Comparison of ENCODE assay signal across 8 cellular contexts in the genomic region with DNA sequence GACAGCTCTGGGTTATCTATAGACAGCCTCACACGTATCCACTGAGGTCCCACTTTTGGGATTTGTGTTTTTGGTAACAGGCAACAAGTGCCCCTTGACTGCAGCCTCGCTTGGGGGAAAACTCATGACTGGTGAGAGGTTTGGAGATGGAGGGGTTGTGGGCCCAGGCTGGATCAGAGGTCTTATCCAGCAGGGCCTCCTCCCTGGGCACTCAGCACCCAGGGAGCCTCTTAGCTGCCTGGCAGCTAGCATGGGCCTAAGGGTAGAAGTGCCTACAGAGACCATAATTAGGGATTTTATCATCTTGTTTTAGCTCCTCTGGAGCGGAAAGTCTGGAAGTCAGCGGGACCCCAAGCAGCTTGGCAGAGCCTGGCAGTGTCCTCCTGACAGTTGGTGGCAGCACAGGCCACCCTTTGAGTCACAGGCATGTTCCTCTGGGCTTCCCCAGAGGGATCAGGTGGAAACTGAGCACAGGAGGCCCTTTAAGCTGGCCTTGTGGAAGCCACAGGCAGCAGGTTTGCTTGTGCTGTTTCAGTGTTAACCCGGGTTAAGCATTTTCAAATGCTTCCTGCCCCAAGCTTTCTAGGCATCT.
DNase-seq lines count a peak whose midpoint lies in the region; ATAC-seq, FAIRE-seq and TF ChIP-seq lines count a peak whose summit lies in the region.

No MANE protein-coding gene starts in this region.

- TF ChIP-seq RAD21 in H1 (IDR thresholded peaks at IDR 0.05 in 1 of 2, conservative IDR thresholded peaks at IDR 0.05 in 1 of 2; ENCODE audit: low read depth in 2 of 2, low read length in 2 of 2) = peak; percentile 73 to 78

- DNase-seq in COR-L47 (lab: John Stamatoyannopoulos, UW) (peak; percentile 73), NCI-H460 (ENCODE audit: extremely low read depth, low read depth) (peak; percentile 30), H1 (ENCODE audit: low read depth in 1 of 2, low spot score in 2 of 2) (no peak), osteoblast (ENCODE audit: insufficient read length, low spot score, missing footprints) (no peak), T1000 (lab: John Stamatoyannopoulos, UW) (no peak), SIG-M5 (lab: John Stamatoyannopoulos, UW) (no peak)

- no peak overlapping the region for H3K18ac ChIP-seq in H1 (ENCODE audit: extremely low read depth, low read length)

- H2BK5ac ChIP-seq in H1 (ENCODE audit: low read depth, low read length) = no peak overlapping the region; the same call in 1 of the 2 replicates

- 66% methylated on average over 5 of the region's 5 CpGs; no CpG with 5 or more reads in 1 of the 2 experiments for WGBS in H1 (ENCODE audit: extremely low coverage in 1 of 2, insufficient coverage in 1 of 2, insufficient read length in 1 of 2, insufficient replicate concordance in 2 of 2, low coverage in 1 of 2, low lambda C conversion rate in 2 of 2, missing lambda C conversion rate in 1 of 2), 2 experiments

- 0 out of 2 replicates have a peak overlapping the region, but pooled peaks have one; percentile 38 for H2BK15ac ChIP-seq in H1 (ENCODE audit: low read length)

- TF ChIP-seq POLR2A in H1 (IDR thresholded peaks at IDR 0.05; ENCODE audit: control extremely low read depth in 1 of 2, low read depth in 2 of 2, low read length in 2 of 2) = no peak

- H3K27me3 ChIP-seq in H1 (replicated peaks in 1 of 4; ENCODE audit: control insufficient read depth in 3 of 4, extremely low read depth in 1 of 4, insufficient read depth in 3 of 4, low read length in 3 of 4) = no peaks in the 10 kb centered on the region
- H3K27me3 ChIP-seq in osteoblast (ENCODE audit: insufficient read depth, low read length) = no peaks in the 10 kb centered on the region

- TF ChIP-seq EP300 in H1 (IDR thresholded peaks at IDR 0.05; ENCODE audit: borderline replicate concordance in 1 of 2, low read depth in 2 of 2, low read length in 2 of 2) = no peak

- no peak overlapping the region for H3K4me3 ChIP-seq in H1 (ENCODE audit: extremely low read depth in 1 of 4, insufficient read depth in 2 of 4, low read depth in 3 of 4, low read length in 4 of 4)
- H3K4me3 ChIP-seq in osteoblast (ENCODE audit: insufficient read depth, low read length) = no peak overlapping the region

- no peak overlapping the region for H3K4ac ChIP-seq in H1 (replicated peaks; ENCODE audit: insufficient read length, low read depth, low read length)

- H3K27ac ChIP-seq in H1 (ENCODE audit: low read depth, low read length) (no peak overlapping the region), osteoblast (ENCODE audit: low read depth, low read length) (no peak overlapping the region)

- H2BK12ac ChIP-seq in H1 (ENCODE audit: low read depth, low read length) = no peak overlapping the region

- H3K56ac ChIP-seq in H1 (replicated peaks; ENCODE audit: insufficient read length, low read depth, low read length) = no peak overlapping the region

- no peaks in the 10 kb centered on the region for H3K36me3 ChIP-seq in H1 (ENCODE audit: control insufficient read depth in 2 of 4, insufficient read depth in 4 of 4, low read length in 3 of 4)
- no peaks in the 10 kb centered on the region for H3K36me3 ChIP-seq in osteoblast (ENCODE audit: insufficient read depth, low read length)

- no peak overlapping the region for H2BK120ac ChIP-seq in H1 (replicated peaks; ENCODE audit: low read depth, low read length)

- H2AFZ ChIP-seq in H1 (ENCODE audit: low read length) = no peak overlapping the region
- no peak overlapping the region for H2AFZ ChIP-seq in osteoblast (ENCODE audit: low read length)

- TF ChIP-seq CTCF in H1 (IDR thresholded peaks at IDR 0.05; ENCODE audit: control extremely low read depth in 1 of 3, insufficient read depth in 1 of 3, low read depth in 1 of 3, low read length in 3 of 3) (peak; percentile 44 to 58 (median 51)), osteoblast (IDR thresholded peaks at IDR 0.05; ENCODE audit: extremely low read depth, low read depth, low read length) (peak; percentile 43)

- H4K20me1 ChIP-seq in H1 (replicated peaks in 1 of 2; ENCODE audit: control insufficient read depth in 1 of 2, insufficient read depth in 2 of 2, low read length in 2 of 2) (no peaks in the 10 kb centered on the region), osteoblast (ENCODE audit: insufficient read depth, low read length) (no peaks in the 10 kb centered on the region)

- no peaks in the 10 kb centered on the region for H3K79me1 ChIP-seq in H1 (ENCODE audit: low read depth, low read length)

- no peak overlapping the region for H4K91ac ChIP-seq in H1 (replicated peaks; ENCODE audit: insufficient read length, low read length)

- H3K23ac ChIP-seq in H1 (ENCODE audit: insufficient read length) = no peak overlapping the region

- ATAC-seq in GM18909 (IDR thresholded peaks at IDR 0.05; ENCODE audit: poor library complexity, unreplicated experiment) (peak; percentile 93), HG03045 (IDR thresholded peaks at IDR 0.05; ENCODE audit: unreplicated experiment) (peak; percentile 70)

- no peaks in the 10 kb centered on the region for H3K23me2 ChIP-seq in H1 (ENCODE audit: low read depth, low read length)

- H4K8ac ChIP-seq in H1 (ENCODE audit: extremely low read depth, insufficient read depth, low read length) = no peak overlapping the region; the same call in 1 of the 2 replicates

- no peak overlapping the region for H2AK5ac ChIP-seq in H1 (ENCODE audit: low read depth, low read length)

- H3K4me1 ChIP-seq in H1 (replicated peaks in 1 of 4; ENCODE audit: control insufficient read depth in 3 of 4, insufficient read depth in 4 of 4, low read length in 3 of 4) (peaks cover 0 to 4% (median 2%) of the 10 kb centered on the region in 4 experiments; a peak in 2 of 7 replicates), osteoblast (ENCODE audit: insufficient read depth, low read length) (no peaks in the 10 kb centered on the region)

- H3K79me2 ChIP-seq in H1 (ENCODE audit: control insufficient read depth in 1 of 2, insufficient read depth in 2 of 2, low read length in 2 of 2) (no peaks in the 10 kb centered on the region), osteoblast (ENCODE audit: insufficient read depth, low read length) (no peaks in the 10 kb centered on the region)

- no peak overlapping the region for H3K4me2 ChIP-seq in H1 (ENCODE audit: insufficient read depth in 1 of 2, low read depth in 2 of 2, low read length in 2 of 2)
- no peak overlapping the region for H3K4me2 ChIP-seq in osteoblast (ENCODE audit: insufficient read depth, low read length)

- FAIRE-seq in H1 (lab: Jason Lieb, UNC) = no peak

- no peaks in the 10 kb centered on the region for H3K9me3 ChIP-seq in H1 (ENCODE audit: insufficient read depth in 2 of 2, low read depth in 1 of 2, low read length in 1 of 2)
- no peaks in the 10 kb centered on the region for H3K9me3 ChIP-seq in osteoblast (ENCODE audit: low read depth, low read length)

- no peak overlapping the region for H3K9ac ChIP-seq in H1 (replicated peaks in 1 of 4; ENCODE audit: extremely low read depth in 1 of 4, low read depth in 3 of 4, low read length in 3 of 4)

- no peak overlapping the region for H2BK20ac ChIP-seq in H1 (ENCODE audit: low read length)

- CTCF ChIA-PET in H1 (lab: Charles Lee; ENCODE audit: partially characterized antibody) = interaction anchor here (0.5 to 3.7 kb wide), 16 partner anchors 8 to 241 kb away, joined by 3 to 26 read pairs (median 4); a partner anchor contains a TSS

- no peak overlapping the region for H3K14ac ChIP-seq in H1 (ENCODE audit: insufficient read length)

- POLR2A ChIA-PET in H1 (lab: Charles Lee; ENCODE audit: partially characterized antibody) = no interaction called here

- no peak overlapping the region for H4K5ac ChIP-seq in H1 (ENCODE audit: insufficient read length, low read depth, low read length)

TF ChIP-seq in H1, 55 proteins besides CTCF, POLR2A, EP300 and RAD21:
- TF ChIP-seq GABPA (IDR thresholded peaks at IDR 0.05; ENCODE audit: borderline replicate concordance, insufficient read depth, low read length) = no peak
- no peak for TF ChIP-seq JUN (IDR thresholded peaks at IDR 0.05; ENCODE audit: low read depth, low read length)
- no peak for TF ChIP-seq SAP30 (IDR thresholded peaks at IDR 0.05; ENCODE audit: insufficient read depth, insufficient replicate concordance, low read length)
TF ChIP-seq in H1: peak in this region for 0.

Comparison
In these comparisons a context has a peak if more than half of its experiments do, and no peak if none do; other contexts are left out.
1. DNase-seq: peak in COR-L47 (single experiment) and NCI-H460 (single experiment); none in H1 (0 of 2), osteoblast (single experiment), T1000 (single experiment) and SIG-M5 (single experiment).